10 cellular contexts compared by ENCODE assay signal in the genomic region with DNA sequence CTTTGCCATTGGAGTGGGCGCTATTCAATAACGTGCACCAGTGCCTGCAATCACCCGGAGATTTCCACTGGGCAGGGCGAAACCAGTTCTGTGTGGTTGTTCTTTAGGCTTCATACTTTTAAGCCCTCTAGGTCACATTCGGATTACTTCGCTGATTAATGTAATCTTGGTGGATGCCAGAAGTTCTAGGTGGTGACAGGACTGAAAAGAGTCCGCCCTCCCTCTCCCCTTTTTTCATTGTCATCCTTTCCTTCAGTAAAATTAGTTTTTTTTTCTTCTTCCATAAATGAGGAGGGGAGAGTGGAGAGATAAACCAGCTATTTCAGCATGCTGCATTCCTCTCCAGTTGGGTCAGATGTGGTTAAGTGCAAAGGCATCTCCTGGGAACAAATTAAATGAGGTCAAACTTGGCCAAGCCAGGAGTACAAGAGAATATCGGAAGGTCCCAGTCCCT. TPM values are rescaled to one million over a fixed set of nuclear protein-coding genes. Genes with fewer than 3 reads are reported as not detected.
DNase-seq lines count a peak whose midpoint lies in the region; FAIRE-seq and TF ChIP-seq lines count a peak whose summit lies in the region.
"Had no signal": no experiment of that assay in that cellular context is flagged by ENCODE, and none has a peak within 500 bp of the region (broad histone marks: within the 10 kb centered on the region; RNA-seq: fewer than 3 reads in every experiment).

No MANE protein-coding gene starts in this region.

- H3K36me3 ChIP-seq in astrocyte (ENCODE audit: insufficient read depth, low read length) (no peaks in the 10 kb centered on the region), hepatocyte (replicated peaks; ENCODE audit: insufficient read depth, low read depth) (no peaks in the 10 kb centered on the region), skeletal muscle satellite cell (ENCODE audit: insufficient read depth, low read length) (no peaks in the 10 kb centered on the region)

- peak; percentile 69 for FAIRE-seq in astrocyte (lab: Jason Lieb, UNC)
- FAIRE-seq: colon had no signal

- 39% methylated on average over 8 of the region's 8 CpGs for WGBS in hepatocyte (ENCODE audit: low lambda C conversion rate, missing lambda C conversion rate)

- H3K27me3 ChIP-seq in astrocyte (ENCODE audit: insufficient read depth, low read length): no peaks in the 10 kb centered on the region
- H3K27me3 ChIP-seq in hepatocyte: no peaks in the 10 kb centered on the region
- H3K27me3 ChIP-seq in skeletal muscle satellite cell (ENCODE audit: control insufficient read depth, insufficient read depth, low read length): no peaks in the 10 kb centered on the region

- H3K4me1 ChIP-seq in astrocyte (ENCODE audit: insufficient read depth, low read length): peaks cover 21% of the 10 kb centered on the region
- H3K4me1 ChIP-seq in hepatocyte (ENCODE audit: insufficient read depth): no peaks in the 10 kb centered on the region
- H3K4me1 ChIP-seq in skeletal muscle satellite cell (ENCODE audit: control insufficient read depth, insufficient read depth, low read length): peaks cover 20% of the 10 kb centered on the region

- no peaks in the 10 kb centered on the region for H3K36me3 Mint-ChIP-seq in astrocyte (ENCODE audit: low read depth, unreplicated experiment)

- H3K4me2 ChIP-seq in astrocyte (ENCODE audit: low read length) (peak overlapping the region; percentile 88), hepatocyte (peak overlapping the region; percentile 75), skeletal muscle satellite cell (ENCODE audit: low read length) (peak overlapping the region; percentile 85)

- TF ChIP-seq CTCF in astrocyte (IDR thresholded peaks at IDR 0.05; ENCODE audit: insufficient read depth, low read depth, low read length) (no peak), hepatocyte (IDR thresholded peaks at IDR 0.05; ENCODE audit: poor library complexity) (no peak)

- H3K4me3 ChIP-seq in astrocyte (ENCODE audit: insufficient read depth, low read depth, low read length): peak overlapping the region; percentile 58
- no peak overlapping the region for H3K4me3 ChIP-seq in hepatocyte
- H3K4me3 ChIP-seq in skeletal muscle satellite cell (ENCODE audit: low read length): peak overlapping the region; percentile 62

- H3K27ac Mint-ChIP-seq in astrocyte (ENCODE audit: unreplicated experiment): no peak overlapping the region

- no peaks in the 10 kb centered on the region for H3K9me3 Mint-ChIP-seq in astrocyte (ENCODE audit: unreplicated experiment)

- no peaks in the 10 kb centered on the region for H3K79me2 ChIP-seq in astrocyte (ENCODE audit: insufficient read depth, low read length)
- no peaks in the 10 kb centered on the region for H3K79me2 ChIP-seq in hepatocyte

- H2AFZ ChIP-seq in astrocyte (ENCODE audit: low read depth, low read length) (peak overlapping the region; percentile 80), hepatocyte (peak overlapping the region; percentile 45)

- H3K9me3 ChIP-seq in astrocyte (ENCODE audit: insufficient read depth, low read depth, low read length) (no peaks in the 10 kb centered on the region), hepatocyte (ENCODE audit: low read depth) (no peaks in the 10 kb centered on the region), skeletal muscle satellite cell (replicated peaks; ENCODE audit: low read length) (no peaks in the 10 kb centered on the region)

- H3K27ac ChIP-seq in astrocyte (ENCODE audit: low read depth, low read length) (peak overlapping the region; percentile 80), hepatocyte (peak overlapping the region; percentile 39)

- no peaks in the 10 kb centered on the region for H3K9me2 ChIP-seq in hepatocyte (replicated peaks; ENCODE audit: insufficient read depth)

- DNase-seq in GOT3 (lab: John Stamatoyannopoulos, UW): peak; percentile 62
- DNase-seq in astrocyte (ENCODE audit: low read depth): peak; percentile 96
- peak; percentile 20 for DNase-seq in hepatocyte (ENCODE audit: low spot score)
- no peak for DNase-seq in stimulated activated naive CD4-positive, alpha-beta T cell treated with Interleukin-2 at 50 U/mL for 16 hours (lab: John Stamatoyannopoulos, UW)
- no peak for DNase-seq in activated CD4-positive, alpha-beta T cell treated with anti-CD3 and anti-CD28 coated beads for 1 hour
- no peak for DNase-seq in NCI-H524 treated with DMSO at 0.1 percent for 48 hours (lab: John Stamatoyannopoulos, UW)
- no peak for DNase-seq in HuH-7 (ENCODE audit: low spot score)
- DNase-seq: NCI-H1436 treated with DMSO at 0.1 percent for 48 hours had no signal

- H4K20me1 ChIP-seq in astrocyte (ENCODE audit: insufficient read depth, low read length): no peaks in the 10 kb centered on the region
- no peaks in the 10 kb centered on the region for H4K20me1 ChIP-seq in hepatocyte (ENCODE audit: insufficient read depth, poor library complexity, severe bottlenecking)

- no peak overlapping the region for H3K4me3 Mint-ChIP-seq in astrocyte (ENCODE audit: unreplicated experiment)

- peak overlapping the region; percentile 76 for H3K9ac ChIP-seq in astrocyte (ENCODE audit: low read length)
- H3K9ac ChIP-seq in skeletal muscle satellite cell (ENCODE audit: low read depth, low read length): peak overlapping the region; percentile 70

- no peaks in the 10 kb centered on the region for H3K4me1 Mint-ChIP-seq in astrocyte (ENCODE audit: low read depth, unreplicated experiment)

- no peaks in the 10 kb centered on the region for H3K27me3 Mint-ChIP-seq in astrocyte (ENCODE audit: low read depth, unreplicated experiment)

RNA-seq across cellular contexts. Expression of a gene that starts 2.3 kb away (rescaled TPM):
- total RNA-seq in astrocyte (not detected in 2 replicates), hepatocyte (123 and 133 TPM in 2 replicates)
- 21.7 and 40.8 TPM in 2 replicates for polyA plus RNA-seq in hepatocyte
- not detected in 2 replicates for total RNA-seq in skeletal muscle satellite cell (2012; rRNA removed)

Comparison
In these comparisons a context has a peak if more than half of its experiments do, and no peak if none do; other contexts are left out.
1. DNase-seq: peak in GOT3 (single experiment), astrocyte (single experiment) and hepatocyte (single experiment); none in stimulated activated naive CD4-positive, alpha-beta T cell treated with Interleukin-2 at 50 U/mL for 16 hours (single experiment), activated CD4-positive, alpha-beta T cell treated with anti-CD3 and anti-CD28 coated beads for 1 hour (single experiment), NCI-H524 treated with DMSO at 0.1 percent for 48 hours (single experiment) and HuH-7 (single experiment).
2. RNA of a gene that starts 2.3 kb away (total RNA-seq): 123 to 133 TPM in hepatocyte; not detected in astrocyte; every median in the first group is over 100 times any median in the second.
3. Peak in every context shown above with its lines, with median percentiles within 50 percentile points of each other: H3K4me2 ChIP-seq.